ENCODE assay signal across 9 cellular contexts in genomic region chr20:63709149-63709527, GRCh38. TPM values are rescaled to one million over a fixed set of nuclear protein-coding genes. Genes with fewer than 3 reads are reported as not detected.
DNase-seq lines count a peak whose midpoint lies in the region; ATAC-seq and TF ChIP-seq lines count a peak whose summit lies in the region.
"Had no signal": no experiment of that assay in that cellular context is flagged by ENCODE, and none has a peak within 500 bp of the region (broad histone marks: within the 10 kb centered on the region; RNA-seq: fewer than 3 reads in every experiment).

No MANE protein-coding gene starts in this region.

- H3K4me1 Mint-ChIP-seq in natural killer cell treated with Interleukin-12 subunit alpha and Interleukin-12 subunit beta and Interleukin-15 and Interleukin-18, amount 100 ng/mL, for 72 hours (ENCODE audit: low read depth in 2 of 2) = peaks cover 35% of the 10 kb centered on the region in 2 donors

- H3K27me3 Mint-ChIP-seq in natural killer cell treated with Interleukin-12 subunit alpha and Interleukin-12 subunit beta and Interleukin-15 and Interleukin-18, amount 100 ng/mL, for 72 hours = no peaks in the 10 kb centered on the region

- peak overlapping the region; percentile 64 to 66 for H3K27ac Mint-ChIP-seq in natural killer cell treated with Interleukin-12 subunit alpha and Interleukin-12 subunit beta and Interleukin-15 and Interleukin-18, amount 100 ng/mL, for 72 hours

- DNase-seq in BE2C (no peak), colonic mucosa (no peak), COR-L47 (lab: John Stamatoyannopoulos, UW) (no peak)
- no peak for DNase-seq in Jurkat, Clone E6-1 (ENCODE audit: low read depth, low spot score)
- DNase-seq in natural killer cell treated with Interleukin-12 subunit alpha and Interleukin-12 subunit beta and Interleukin-15 and Interleukin-18, amount 100 ng/mL, for 72 hours (ENCODE audit: low spot score) = peak; percentile 47
- DNase-seq in activated CD8-positive, alpha-beta memory T cell treated with anti-CD3 and anti-CD28 coated beads, Interleukin-2, amount 50 U/mL, for 48 hours = no peak
- DNase-seq: RPMI8226 had no signal

- TF ChIP-seq CTCF in BE2C (IDR thresholded peaks at IDR 0.05; ENCODE audit: low read depth, low read length) = no peak
- TF ChIP-seq CTCF in colonic mucosa (IDR thresholded peaks at IDR 0.05) = no peak

- H3K36me3 ChIP-seq in BE2C (peaks cover 61% of the 10 kb centered on the region), colonic mucosa (peaks cover 11% of the 10 kb centered on the region)

- no peak for ATAC-seq in natural killer cell treated with Interleukin-12 subunit alpha and Interleukin-12 subunit beta and Interleukin-15 and Interleukin-18, amount 100 ng/mL, for 72 hours
- ATAC-seq in GM21723 (IDR thresholded peaks at IDR 0.05; ENCODE audit: unreplicated experiment) (no peak), HG03520 (IDR thresholded peaks at IDR 0.05; ENCODE audit: unreplicated experiment) (no peak)

- intact Hi-C loops in colonic mucosa (cut with DNase I) = loop anchor here (10.0 kb wide), 1 partner anchor 86 kb away; no protein-coding TSS in a partner anchor

- peak overlapping the region; percentile 72 to 100 for H3K9ac ChIP-seq in colonic mucosa (ENCODE audit: low read depth in 2 of 2, low read length in 2 of 2)

- peaks cover 3% of the 10 kb centered on the region for H3K9me3 Mint-ChIP-seq in natural killer cell treated with Interleukin-12 subunit alpha and Interleukin-12 subunit beta and Interleukin-15 and Interleukin-18, amount 100 ng/mL, for 72 hours

- H3K4me3 Mint-ChIP-seq in natural killer cell treated with Interleukin-12 subunit alpha and Interleukin-12 subunit beta and Interleukin-15 and Interleukin-18, amount 100 ng/mL, for 72 hours = peak overlapping the region; percentile 90

- peaks cover 19% of the 10 kb centered on the region for H3K36me3 Mint-ChIP-seq in natural killer cell treated with Interleukin-12 subunit alpha and Interleukin-12 subunit beta and Interleukin-15 and Interleukin-18, amount 100 ng/mL, for 72 hours

- no peaks in the 10 kb centered on the region; the same call in 1 of the 2 replicates for H3K4me1 ChIP-seq in BE2C
- H3K4me1 ChIP-seq in colonic mucosa = peaks cover 22% of the 10 kb centered on the region

- no peaks in the 10 kb centered on the region for H3K27me3 ChIP-seq in BE2C
- H3K27me3 ChIP-seq in colonic mucosa = no peaks in the 10 kb centered on the region

- H3K9me3 ChIP-seq in BE2C (no peaks in the 10 kb centered on the region), colonic mucosa (no peaks in the 10 kb centered on the region)

- H3K27ac ChIP-seq in colonic mucosa = no peak overlapping the region

- H3K4me3 ChIP-seq in BE2C (ENCODE audit: low read depth, low read length) = peak overlapping the region; percentile 77
- H3K4me3 ChIP-seq in Jurkat, Clone E6-1 (ENCODE audit: low read length) = peak overlapping the region; percentile 84
- peak overlapping the region; percentile 99 for H3K4me3 ChIP-seq in colonic mucosa

RNA-seq across cellular contexts. Expression of gene ZGPAT, which starts 1.3 kb away (rescaled TPM):
- 122 TPM for polyA plus RNA-seq in BE2C (2012; ENCODE audit: insufficient read depth, insufficient read length, low read depth)
- polyA plus RNA-seq in Jurkat, Clone E6-1 (2012; ENCODE audit: insufficient read depth, insufficient read length) = 33.0 TPM
- 10 to 100 TPM; 27.2 to 41.4 TPM for total RNA-seq in colonic mucosa
- total RNA-seq in natural killer cell treated with Interleukin-12 subunit alpha and Interleukin-12 subunit beta and Interleukin-15 and Interleukin-18, amount 100 ng/mL, for 72 hours = 10 to 100 TPM; 40.8 to 53.0 TPM

RNA-seq across cellular contexts. Expression of gene ARFRP1, which starts 1.4 kb away (rescaled TPM):
- polyA plus RNA-seq in BE2C (2012; ENCODE audit: insufficient read depth, insufficient read length, low read depth) = 115 TPM
- polyA plus RNA-seq in Jurkat, Clone E6-1 (2012; ENCODE audit: insufficient read depth, insufficient read length) = 41.0 TPM
- 10 to 100 TPM; 35.3 to 76.9 TPM for total RNA-seq in colonic mucosa
- total RNA-seq in natural killer cell treated with Interleukin-12 subunit alpha and Interleukin-12 subunit beta and Interleukin-15 and Interleukin-18, amount 100 ng/mL, for 72 hours = 10 to 100 TPM; 52.4 to 87.0 TPM

RNA-seq across cellular contexts. Expression of gene TNFRSF6B, which starts 12.7 kb away (rescaled TPM):
- not detected for polyA plus RNA-seq in BE2C (2012; ENCODE audit: insufficient read depth, insufficient read length, low read depth)
- 4.7 TPM for polyA plus RNA-seq in Jurkat, Clone E6-1 (2012; ENCODE audit: insufficient read depth, insufficient read length)
- 1 to 10 TPM in 1 of 2 donors, not detected in 1; 7.5 TPM for total RNA-seq in colonic mucosa
- not detected for total RNA-seq in natural killer cell treated with Interleukin-12 subunit alpha and Interleukin-12 subunit beta and Interleukin-15 and Interleukin-18, amount 100 ng/mL, for 72 hours

RNA-seq across cellular contexts. Expression of gene LIME1, which starts 27.3 kb away (rescaled TPM):
- polyA plus RNA-seq in BE2C (2012; ENCODE audit: insufficient read depth, insufficient read length, low read depth) = 49.0 TPM
- 92.5 TPM for polyA plus RNA-seq in Jurkat, Clone E6-1 (2012; ENCODE audit: insufficient read depth, insufficient read length)
- total RNA-seq in colonic mucosa = 10 to 100 TPM; 10.8 to 20.0 TPM
- total RNA-seq in natural killer cell treated with Interleukin-12 subunit alpha and Interleukin-12 subunit beta and Interleukin-15 and Interleukin-18, amount 100 ng/mL, for 72 hours = 10 to 100 TPM in 1 of 2 donors, 1 to 10 TPM in 1; 9.3 to 15.7 TPM

RNA-seq across cellular contexts. Expression of gene SLC2A4RG, which starts 30.4 kb away (rescaled TPM):
- 89.5 TPM for polyA plus RNA-seq in BE2C (2012; ENCODE audit: insufficient read depth, insufficient read length, low read depth)
- polyA plus RNA-seq in Jurkat, Clone E6-1 (2012; ENCODE audit: insufficient read depth, insufficient read length) = 74.8 TPM
- 10 to 100 TPM; 44.3 to 75.3 TPM for total RNA-seq in colonic mucosa
- 10 to 100 TPM; 21.0 to 31.1 TPM for total RNA-seq in natural killer cell treated with Interleukin-12 subunit alpha and Interleukin-12 subunit beta and Interleukin-15 and Interleukin-18, amount 100 ng/mL, for 72 hours
